ENCODE assay signal across 1 cellular context in the genomic region with DNA sequence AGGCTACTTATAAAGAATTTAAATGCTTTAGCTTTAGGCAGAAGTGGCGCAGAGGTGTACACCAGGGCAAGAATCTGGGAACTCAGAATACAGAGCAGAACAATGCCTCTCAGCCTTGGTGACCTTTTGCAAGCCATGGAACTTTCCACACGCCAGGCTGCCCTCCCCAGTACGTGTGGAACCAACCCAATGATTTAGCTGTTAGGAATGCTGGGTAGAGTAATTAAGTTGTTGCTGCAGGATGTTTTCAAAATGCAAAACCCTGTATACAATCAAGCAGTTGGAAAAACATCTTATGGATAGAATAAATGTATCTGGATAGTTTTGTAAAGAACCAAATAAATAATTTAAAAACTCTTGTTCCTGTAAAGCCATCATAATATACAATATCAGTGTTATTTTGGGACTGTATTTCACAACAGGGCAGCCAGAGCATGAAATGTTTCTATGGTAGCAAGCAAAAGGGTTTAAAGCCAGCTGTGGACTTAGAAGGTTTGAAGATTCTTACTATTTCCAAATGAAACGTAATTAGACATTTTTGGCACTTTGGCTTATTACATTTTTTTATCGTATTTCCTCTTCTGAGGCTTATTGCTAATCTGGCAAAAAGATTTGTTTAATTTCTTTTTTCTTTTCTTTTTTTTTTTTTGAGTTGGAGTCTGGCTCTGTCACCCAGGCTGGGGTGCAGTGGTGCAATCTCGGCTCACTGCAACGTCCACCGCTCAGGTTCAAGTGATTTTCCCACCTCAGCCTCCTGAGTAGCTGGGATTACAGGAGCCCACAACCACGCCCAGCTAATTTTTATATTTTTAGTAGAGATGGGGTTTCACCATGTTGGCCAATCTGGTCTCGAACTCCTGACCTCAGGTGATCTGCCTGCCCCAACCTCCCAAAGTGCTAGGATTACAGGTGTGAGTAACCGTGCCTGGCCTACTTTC.
TF ChIP-seq lines count a peak whose summit lies in the region.

No MANE protein-coding gene starts in this region.

TF ChIP-seq in A549, 52 proteins besides CTCF, POLR2A, EP300 and RAD21 (continued from another document):
- no peak for TF ChIP-seq MYC (IDR thresholded peaks at IDR 0.05; ENCODE audit: borderline replicate concordance, low read length)
- no peak for TF ChIP-seq NFE2L2 (conservative IDR thresholded peaks at IDR 0.05; ENCODE audit: low read length)
- TF ChIP-seq HMGXB4 (CRISPR knock-in tag; IDR thresholded peaks at IDR 0.05; ENCODE audit: borderline replicate concordance): no peak
- no peak for TF ChIP-seq FOSB (CRISPR knock-in tag; IDR thresholded peaks at IDR 0.05)
- TF ChIP-seq KDM1A (IDR thresholded peaks at IDR 0.05; ENCODE audit: low read depth): no peak
- no peak for TF ChIP-seq FOXS1 (CRISPR knock-in tag; IDR thresholded peaks at IDR 0.05)
- TF ChIP-seq HOXA7 (CRISPR knock-in tag; IDR thresholded peaks at IDR 0.05): no peak
- TF ChIP-seq RNF2 (IDR thresholded peaks at IDR 0.05; ENCODE audit: borderline replicate concordance, low read depth): no peak
- TF ChIP-seq FOSL2 (IDR thresholded peaks at IDR 0.05): 0 out of 2 replicates have a peak, but pooled peaks have one; percentile 29
- peak; percentile 75 for TF ChIP-seq FOSL2 (CRISPR knock-in tag; IDR thresholded peaks at IDR 0.05)
